9 cellular contexts compared by ENCODE assay signal in genomic region chr13:79382545-79383275, GRCh38. TPM values are rescaled to one million over a fixed set of nuclear protein-coding genes. Genes with fewer than 3 reads are reported as not detected.
DNase-seq lines count a peak whose midpoint lies in the region; ATAC-seq, FAIRE-seq and TF ChIP-seq lines count a peak whose summit lies in the region.
"Had no signal": no experiment of that assay in that cellular context is flagged by ENCODE, and none has a peak within 500 bp of the region (broad histone marks: within the 10 kb centered on the region; RNA-seq: fewer than 3 reads in every experiment).

No MANE protein-coding gene starts in this region.

- no TSS peak for BruUV-seq in endothelial cell of umbilical vein (replicated peaks; lab: Mats Ljungman, UMichigan)

- POLR2A ChIA-PET in endothelial cell of umbilical vein (lab: Charles Lee) = no interaction called here

- no peak for TF ChIP-seq CTCF in endothelial cell of umbilical vein (IDR thresholded peaks at IDR 0.05; ENCODE audit: extremely low read depth in 1 of 2, insufficient read depth in 1 of 2, low read depth in 1 of 2, low read length in 2 of 2)

- H3K27me3 ChIP-seq in endothelial cell of umbilical vein (ENCODE audit: control insufficient read depth in 2 of 2, insufficient read depth in 2 of 2, low read length in 2 of 2) (no peaks in the 10 kb centered on the region), Karpas-422 (ENCODE audit: low read length) (no peaks in the 10 kb centered on the region)

- peaks cover 15% of the 10 kb centered on the region for H3K4me1 ChIP-seq in endothelial cell of umbilical vein (ENCODE audit: control insufficient read depth, extremely low read depth, insufficient read depth, low read length)
- H3K4me1 ChIP-seq in Karpas-422 (ENCODE audit: low read length) = peaks cover 35% of the 10 kb centered on the region

- peak; percentile 47 for ATAC-seq in GM18511 (IDR thresholded peaks at IDR 0.05; ENCODE audit: unreplicated experiment)
- ATAC-seq in GM21723 (IDR thresholded peaks at IDR 0.05; ENCODE audit: unreplicated experiment) = peak; percentile 54

- TF ChIP-seq RAD21 in Ishikawa (IDR thresholded peaks at IDR 0.05; ENCODE audit: low read depth) = no peak

- dilution Hi-C loops in endothelial cell of umbilical vein (cut with MboI; ENCODE audit: extremely low pct_ligation_motif_present, low sequenced_read_pairs) = no loop called here

- H3K36me3 ChIP-seq in endothelial cell of umbilical vein (ENCODE audit: control insufficient read depth in 2 of 2, extremely low read depth in 1 of 2, insufficient read depth in 2 of 2, low read length in 2 of 2) (peaks cover 0 to 3% of the 10 kb centered on the region in 2 experiments), Karpas-422 (ENCODE audit: insufficient read depth, low read length) (peaks cover 26% of the 10 kb centered on the region; the same call in 1 of the 2 replicates)

- H3K9me3 ChIP-seq in endothelial cell of umbilical vein (replicated peaks; ENCODE audit: control insufficient read depth, insufficient read depth, low read length) (no peaks in the 10 kb centered on the region), Karpas-422 (ENCODE audit: low read length) (no peaks in the 10 kb centered on the region)

- TF ChIP-seq POLR2A in endothelial cell of umbilical vein (IDR thresholded peaks at IDR 0.05; ENCODE audit: low read depth, low read length) = no peak

- CTCF ChIA-PET in endothelial cell of umbilical vein (lab: Charles Lee) = interaction anchor here (1.2 to 1.4 kb wide), 2 partner anchors 10 to 42 kb away, joined by 4 to 6 read pairs; no protein-coding TSS in a partner anchor

- DNase-seq in endothelial cell of umbilical vein (ENCODE audit: low read depth, low spot score) (peak; percentile 35), NCI-H1694 treated with DMSO at 0.1 percent for 48 hours (lab: John Stamatoyannopoulos, UW) (no peak), NCI-H446 (lab: John Stamatoyannopoulos, UW) (no peak), Karpas-422 (no peak), NCI-H510A (lab: John Stamatoyannopoulos, UW) (no peak)

- intact Hi-C loops in endothelial cell of umbilical vein (cut with micrococcal nuclease) = no loop called here

- peaks cover 89% of the 10 kb centered on the region for H3K79me2 ChIP-seq in endothelial cell of umbilical vein (ENCODE audit: control insufficient read depth, insufficient read depth, low read length)
- H3K79me2 ChIP-seq in Karpas-422 (ENCODE audit: low read length) = peaks cover 96% of the 10 kb centered on the region

- no peak for TF ChIP-seq EP300 in Ishikawa (IDR thresholded peaks at IDR 0.05; ENCODE audit: borderline replicate concordance)

- H3K4me2 ChIP-seq in endothelial cell of umbilical vein (ENCODE audit: insufficient read depth, low read length) = no peak overlapping the region
- H3K4me2 ChIP-seq in Karpas-422 (ENCODE audit: low read depth, low read length, poor library complexity, severe bottlenecking) = no peak overlapping the region

- H3K9me1 ChIP-seq in endothelial cell of umbilical vein (replicated peaks; ENCODE audit: control insufficient read depth, extremely low read depth, insufficient read depth, low read length) = no peaks in the 10 kb centered on the region

- H3K27ac ChIP-seq in endothelial cell of umbilical vein (ENCODE audit: insufficient read depth, low read depth, low read length) (no peak overlapping the region), Karpas-422 (ENCODE audit: low read length) (no peak overlapping the region)
- H3K27ac ChIP-seq: HL-60 had no signal

- no peak overlapping the region for H2AFZ ChIP-seq in endothelial cell of umbilical vein (ENCODE audit: low read depth, low read length)
- no peak overlapping the region for H2AFZ ChIP-seq in Karpas-422 (ENCODE audit: low read length)

- H3K9ac ChIP-seq in endothelial cell of umbilical vein (replicated peaks; ENCODE audit: extremely low read depth, insufficient read depth, low read length) = no peak overlapping the region
- no peak overlapping the region for H3K9ac ChIP-seq in Karpas-422 (ENCODE audit: low read length)

- H4K20me1 ChIP-seq in endothelial cell of umbilical vein (replicated peaks; ENCODE audit: control insufficient read depth, extremely low read depth, insufficient read depth, low read length) (peaks cover 7% of the 10 kb centered on the region), Karpas-422 (ENCODE audit: insufficient read depth, low read depth, low read length) (peaks cover 15% of the 10 kb centered on the region)

- FAIRE-seq in endothelial cell of umbilical vein (lab: Jason Lieb, UNC) = no peak

- no peaks in the 10 kb centered on the region for H3K9me2 ChIP-seq in Karpas-422 (replicated peaks; ENCODE audit: insufficient read depth, low read length)

- no peak overlapping the region for H3K4me3 ChIP-seq in endothelial cell of umbilical vein (replicated peaks in 1 of 3; ENCODE audit: insufficient read depth in 1 of 3, low read depth in 1 of 3, low read length in 3 of 3)
- H3K4me3 ChIP-seq in Karpas-422 (ENCODE audit: low read length) = no peak overlapping the region

TF ChIP-seq in Ishikawa, 13 proteins besides CTCF, POLR2A, EP300 and RAD21:
- TF ChIP-seq TEAD4 (IDR thresholded peaks at IDR 0.05) = peak; percentile 46; the same call in 1 of the 2 replicates
- no peak for TF ChIP-seq EGR1 (IDR thresholded peaks at IDR 0.05)

TF ChIP-seq in endothelial cell of umbilical vein, 7 proteins besides CTCF, POLR2A, EP300 and RAD21:
- TF ChIP-seq FOS (IDR thresholded peaks at IDR 0.05; ENCODE audit: borderline replicate concordance, insufficient read depth, low read length) (no peak), JUN (IDR thresholded peaks at IDR 0.05; ENCODE audit: borderline replicate concordance, insufficient read depth, insufficient read length, low read depth) (no peak), EZH2 (IDR thresholded peaks at IDR 0.05; ENCODE audit: borderline replicate concordance, low read depth, low read length, severe bottlenecking) (no peak), MYC (IDR thresholded peaks at IDR 0.05; ENCODE audit: low read depth, low read length) (no peak), POLR2AphosphoS5 (IDR thresholded peaks at IDR 0.05; ENCODE audit: insufficient read depth, low read depth, low read length) (no peak), GATA2 (IDR thresholded peaks at IDR 0.05; ENCODE audit: insufficient read depth, insufficient read length, low read depth, low read length) (no peak), MAX (IDR thresholded peaks at IDR 0.05; ENCODE audit: insufficient read depth, insufficient read length) (no peak)
TF ChIP-seq in endothelial cell of umbilical vein: peak in this region for 0.

RNA-seq across cellular contexts. Expression of gene RBM26, which starts 23.3 kb away (rescaled TPM):
- total RNA-seq in endothelial cell of umbilical vein = 43.7 and 54.3 TPM in 2 replicates
- 10.8 and 14.8 TPM in 2 replicates for polyA plus RNA-seq in endothelial cell of umbilical vein
- polyA plus RNA-seq in endothelial cell of umbilical vein (2011; cell fraction: cytosol; rRNA removed) = 11.4 TPM in 2 replicates
- polyA plus RNA-seq in endothelial cell of umbilical vein (2011; cell fraction: nucleus; rRNA removed) = 90.4 and 116 TPM in 2 replicates
- polyA plus RNA-seq in endothelial cell of umbilical vein (2012) = 24.6 and 33.1 TPM in 2 replicates
- 21.7 and 25.3 TPM in 2 replicates for polyA minus RNA-seq in endothelial cell of umbilical vein
- polyA minus RNA-seq in endothelial cell of umbilical vein (2011; cell fraction: cytosol; rRNA and poly(A)+ RNA removed) = 17.1 TPM
- 69.9 and 97.4 TPM in 2 replicates for polyA minus RNA-seq in endothelial cell of umbilical vein (2011; cell fraction: nucleus; rRNA and poly(A)+ RNA removed)
- 32.9 and 55.4 TPM in 2 replicates for total RNA-seq in Karpas-422 (2014; rRNA removed; shearing (Covaris generic); ENCODE audit: low replicate concordance)
